In genomic region chr10:89134963-89135362, GRCh38 we compare ENCODE assay signal across 20 cellular contexts.
A peak's percentile ranks its signal among the peaks of the same experiment; 100 is the strongest.
DNase-seq lines count a peak whose midpoint lies in the region; ATAC-seq, FAIRE-seq and TF ChIP-seq lines count a peak whose summit lies in the region.
"Had no signal": no experiment of that assay in that cellular context is flagged by ENCODE, and none has a peak within 500 bp of the region (broad histone marks: within the 10 kb centered on the region; RNA-seq: fewer than 3 reads in every experiment).

No MANE protein-coding gene starts in this region.

- no peak for DNase-seq in GM12891 (ENCODE audit: insufficient read length, low spot score)
- DNase-seq in NOMO-1 (lab: John Stamatoyannopoulos, UW; ENCODE audit: unreplicated experiment in 2 of 2) = peak; percentile 30 to 78
- DNase-seq in NCI-H2171 (lab: John Stamatoyannopoulos, UW) = no peak
- DNase-seq in NCI-H345 (lab: John Stamatoyannopoulos, UW) = no peak
- no peak for DNase-seq in stimulated activated CD4-positive, alpha-beta T cell treated with anti-CD3 and anti-CD28 coated beads, Interleukin-1b, Interleukin-23, amount 100 ng/mL, for 48 hours
- DNase-seq: activated CD4-positive, alpha-beta T cell treated with anti-CD3 and anti-CD28 coated beads for 48 hours; activated naive CD4-positive, alpha-beta T cell treated with anti-CD3 and anti-CD28 coated beads, Interleukin-2, amount 50 U/mL, for 16 hours; activated T-cell treated with anti-CD3 and anti-CD28 coated beads for 4 hours; body of pancreas; CD8-positive, alpha-beta memory T cell; erythroblast; glutamatergic neuron; immature natural killer cell; NCI-H2029; NCI-H69 had no signal

- no peak for TF ChIP-seq POLR2A in GM12891 (IDR thresholded peaks at IDR 0.05; ENCODE audit: low read depth, low read length)

- ATAC-seq in GM19452 (IDR thresholded peaks at IDR 0.05; ENCODE audit: unreplicated experiment) (peak; percentile 91), HG03060 (IDR thresholded peaks at IDR 0.05; ENCODE audit: low read depth, unreplicated experiment) (peak; percentile 67), GM19324 (IDR thresholded peaks at IDR 0.05; ENCODE audit: low FRiP score, unreplicated experiment) (no peak)
- ATAC-seq: body of pancreas, GM23338 had no signal

- no peak for FAIRE-seq in GM12891 (lab: Jason Lieb, UNC)
- FAIRE-seq: G401.6 had no signal

TF ChIP-seq in GM12891, 5 proteins besides CTCF, POLR2A, EP300 and RAD21:
- TF ChIP-seq TAF1 (IDR thresholded peaks at IDR 0.05; ENCODE audit: low read depth, low read length) = no peak
- TF ChIP-seq SPI1 (IDR thresholded peaks at IDR 0.05; ENCODE audit: low read depth, low read length) = peak; percentile 51; the same call in 1 of the 2 replicates
- no peak for TF ChIP-seq PAX5 (IDR thresholded peaks at IDR 0.05; ENCODE audit: insufficient read depth, low read length, severe bottlenecking)

Comparison
In these comparisons a context has a peak if more than half of its experiments do, and no peak if none do; other contexts are left out.
1. DNase-seq: peak in NOMO-1 (2 of 2); none in GM12891 (single experiment), NCI-H2171 (single experiment), NCI-H345 (single experiment) and stimulated activated CD4-positive, alpha-beta T cell treated with anti-CD3 and anti-CD28 coated beads, Interleukin-1b, Interleukin-23, amount 100 ng/mL, for 48 hours (single experiment).